In the genomic region with DNA sequence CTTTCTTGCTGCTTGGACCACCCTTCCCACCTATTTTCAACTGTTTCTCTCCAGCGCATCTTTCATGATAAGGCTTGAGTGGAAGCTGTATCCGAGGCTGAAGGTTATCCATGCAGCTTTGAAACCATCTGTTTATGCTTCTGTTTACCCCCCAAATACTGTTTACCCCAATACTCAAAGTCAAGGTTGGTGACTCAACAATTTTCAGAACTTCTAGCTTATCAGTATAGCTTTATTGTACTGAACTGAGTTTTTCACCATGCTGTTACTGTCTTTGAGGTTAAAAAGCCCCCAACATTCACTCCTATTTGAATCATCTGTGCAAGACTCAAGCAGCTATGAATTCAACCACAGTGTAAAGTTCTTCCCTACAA, we compare ENCODE assay signal across 24 cellular contexts. TPM values are rescaled to one million over a fixed set of nuclear protein-coding genes. Genes with fewer than 3 reads are reported as not detected.
DNase-seq lines count a peak whose midpoint lies in the region; ATAC-seq, FAIRE-seq and TF ChIP-seq lines count a peak whose summit lies in the region.
"Had no signal": no experiment of that assay in that cellular context is flagged by ENCODE, and none has a peak within 500 bp of the region (broad histone marks: within the 10 kb centered on the region; RNA-seq: fewer than 3 reads in every experiment).

No MANE protein-coding gene starts in this region.

- ATAC-seq in natural killer cell (no peak), WTC11 (no peak), GM21529 (IDR thresholded peaks at IDR 0.05; ENCODE audit: unreplicated experiment) (no peak), HG02970 (IDR thresholded peaks at IDR 0.05; ENCODE audit: low FRiP score, unreplicated experiment) (no peak)
- no peak for ATAC-seq in natural killer cell treated with Interleukin-12 subunit alpha and Interleukin-12 subunit beta and Interleukin-15 and Interleukin-18, amount 100 ng/mL, for 72 hours
- no peak for ATAC-seq in stimulated activated memory B cell treated with anti-CD40 and anti-IgM and Interleukin-4, amounts not matched to agents 10 μg/mL and 1 μg/mL and 100 μg/mL, for 72 hours
- ATAC-seq: heart right ventricle, lower lobe of right lung had no signal

- H3K4me1 Mint-ChIP-seq in natural killer cell (peaks cover 21 to 27% of the 10 kb centered on the region in 2 donors), WTC11 (peaks cover 4% of the 10 kb centered on the region)
- H3K4me1 Mint-ChIP-seq in natural killer cell treated with Interleukin-12 subunit alpha and Interleukin-12 subunit beta and Interleukin-15 and Interleukin-18, amount 100 ng/mL, for 72 hours (ENCODE audit: low read depth in 2 of 2) = peaks cover 22 to 28% of the 10 kb centered on the region in 2 donors
- H3K4me1 Mint-ChIP-seq in dendritic cell treated with granulocyte-macrophage colony-stimulating factor and Interleukin-4, amounts not matched to agents 40 ng/mL and 50 ng/mL, for 4 days (ENCODE audit: low read depth) = peaks cover 60% of the 10 kb centered on the region
- H3K4me1 Mint-ChIP-seq in stimulated activated memory B cell treated with anti-CD40 and anti-IgM and Interleukin-4, amounts not matched to agents 10 μg/mL and 1 μg/mL and 100 μg/mL, for 72 hours = peaks cover 16% of the 10 kb centered on the region

- CTCF ChIA-PET in WTC11 (lab: Charles Lee) = interaction anchor here (0.5 to 1.7 kb wide), 3 partner anchors 146 to 239 kb away, joined by 3 to 15 read pairs (median 3); no protein-coding TSS in a partner anchor

- FAIRE-seq in frontal cortex (lab: Jason Lieb, UNC) = no peak
- FAIRE-seq: D721Med, G401.6, GM12891, islet of Langerhans had no signal

- no peaks in the 10 kb centered on the region for H3K9me3 Mint-ChIP-seq in natural killer cell
- H3K9me3 Mint-ChIP-seq in natural killer cell treated with Interleukin-12 subunit alpha and Interleukin-12 subunit beta and Interleukin-15 and Interleukin-18, amount 100 ng/mL, for 72 hours = no peaks in the 10 kb centered on the region
- peaks cover 5% of the 10 kb centered on the region for H3K9me3 Mint-ChIP-seq in WTC11
- no peaks in the 10 kb centered on the region for H3K9me3 Mint-ChIP-seq in dendritic cell treated with granulocyte-macrophage colony-stimulating factor and Interleukin-4, amounts not matched to agents 40 ng/mL and 50 ng/mL, for 4 days
- H3K9me3 Mint-ChIP-seq in stimulated activated memory B cell treated with anti-CD40 and anti-IgM and Interleukin-4, amounts not matched to agents 10 μg/mL and 1 μg/mL and 100 μg/mL, for 72 hours = no peaks in the 10 kb centered on the region

- DNase-seq in natural killer cell (no peak), WTC11 (ENCODE audit: low spot score) (no peak), frontal cortex (ENCODE audit: low spot score in 2 of 2) (no peak)
- no peak for DNase-seq in natural killer cell treated with Interleukin-12 subunit alpha and Interleukin-12 subunit beta and Interleukin-15 and Interleukin-18, amount 100 ng/mL, for 72 hours (ENCODE audit: low spot score)
- DNase-seq: activated CD8-positive, alpha-beta memory T cell treated with anti-CD3 and anti-CD28 coated beads, Interleukin-2, amount 50 U/mL, for 48 hours; adrenal gland; caudate nucleus; effector memory CD4-positive, alpha-beta T cell; heart right ventricle; lower lobe of right lung; NCI-H526 treated with DMSO at 0.1 percent for 48 hours; Peyer's patch; spleen; tibial artery had no signal

- no peaks in the 10 kb centered on the region for H3K27me3 Mint-ChIP-seq in natural killer cell (ENCODE audit: low read depth in 2 of 2)
- H3K27me3 Mint-ChIP-seq in natural killer cell treated with Interleukin-12 subunit alpha and Interleukin-12 subunit beta and Interleukin-15 and Interleukin-18, amount 100 ng/mL, for 72 hours = no peaks in the 10 kb centered on the region
- H3K27me3 Mint-ChIP-seq in WTC11 (ENCODE audit: low read depth) = peaks cover 18% of the 10 kb centered on the region
- H3K27me3 Mint-ChIP-seq in dendritic cell treated with granulocyte-macrophage colony-stimulating factor and Interleukin-4, amounts not matched to agents 40 ng/mL and 50 ng/mL, for 4 days = no peaks in the 10 kb centered on the region
- no peaks in the 10 kb centered on the region for H3K27me3 Mint-ChIP-seq in stimulated activated memory B cell treated with anti-CD40 and anti-IgM and Interleukin-4, amounts not matched to agents 10 μg/mL and 1 μg/mL and 100 μg/mL, for 72 hours

- H3K4me3 Mint-ChIP-seq in natural killer cell (peak overlapping the region; percentile 35), WTC11 (peak overlapping the region; percentile 24)
- no peak overlapping the region for H3K4me3 Mint-ChIP-seq in natural killer cell treated with Interleukin-12 subunit alpha and Interleukin-12 subunit beta and Interleukin-15 and Interleukin-18, amount 100 ng/mL, for 72 hours
- H3K4me3 Mint-ChIP-seq in dendritic cell treated with granulocyte-macrophage colony-stimulating factor and Interleukin-4, amounts not matched to agents 40 ng/mL and 50 ng/mL, for 4 days = no peak overlapping the region
- H3K4me3 Mint-ChIP-seq in stimulated activated memory B cell treated with anti-CD40 and anti-IgM and Interleukin-4, amounts not matched to agents 10 μg/mL and 1 μg/mL and 100 μg/mL, for 72 hours = no peak overlapping the region

- H3K27ac Mint-ChIP-seq in natural killer cell (peak overlapping the region; percentile 93 to 95), WTC11 (no peak overlapping the region)
- H3K27ac Mint-ChIP-seq in natural killer cell treated with Interleukin-12 subunit alpha and Interleukin-12 subunit beta and Interleukin-15 and Interleukin-18, amount 100 ng/mL, for 72 hours = peak overlapping the region in 1 of 2 donors; percentile 93
- peak overlapping the region; percentile 50 for H3K27ac Mint-ChIP-seq in dendritic cell treated with granulocyte-macrophage colony-stimulating factor and Interleukin-4, amounts not matched to agents 40 ng/mL and 50 ng/mL, for 4 days
- H3K27ac Mint-ChIP-seq in stimulated activated memory B cell treated with anti-CD40 and anti-IgM and Interleukin-4, amounts not matched to agents 10 μg/mL and 1 μg/mL and 100 μg/mL, for 72 hours = peak overlapping the region; percentile 83

- intact Hi-C loops in natural killer cell (cut with micrococcal nuclease) = loop anchor here (2.0 to 10.0 kb wide), 2 partner anchors 145 to 223 kb away; a partner anchor contains a TSS
- intact Hi-C loops in dendritic cell treated with granulocyte-macrophage colony-stimulating factor and Interleukin-4, amounts not matched to agents 40 ng/mL and 50 ng/mL, for 4 days (cut with micrococcal nuclease) = no loop called here

- POLR2A ChIA-PET in WTC11 (lab: Charles Lee) = no interaction called here

- TF ChIP-seq CTCF in natural killer cell (IDR thresholded peaks at IDR 0.05) (no peak), WTC11 (IDR thresholded peaks at IDR 0.05) (no peak)

- H3K36me3 Mint-ChIP-seq in natural killer cell = no peaks in the 10 kb centered on the region
- H3K36me3 Mint-ChIP-seq in natural killer cell treated with Interleukin-12 subunit alpha and Interleukin-12 subunit beta and Interleukin-15 and Interleukin-18, amount 100 ng/mL, for 72 hours = no peaks in the 10 kb centered on the region
- H3K36me3 Mint-ChIP-seq in WTC11 = no peaks in the 10 kb centered on the region
- peaks cover 15% of the 10 kb centered on the region for H3K36me3 Mint-ChIP-seq in dendritic cell treated with granulocyte-macrophage colony-stimulating factor and Interleukin-4, amounts not matched to agents 40 ng/mL and 50 ng/mL, for 4 days (ENCODE audit: low read depth)
- no peaks in the 10 kb centered on the region for H3K36me3 Mint-ChIP-seq in stimulated activated memory B cell treated with anti-CD40 and anti-IgM and Interleukin-4, amounts not matched to agents 10 μg/mL and 1 μg/mL and 100 μg/mL, for 72 hours

TF ChIP-seq in WTC11, 78 proteins besides CTCF, POLR2A, EP300 and RAD21:
- no peak for TF ChIP-seq MYBL2 (CRISPR knock-in tag; IDR thresholded peaks at IDR 0.05)
TF ChIP-seq in WTC11: peak in this region for 0.

RNA-seq across cellular contexts. Expression of a gene that starts 1.1 kb away (rescaled TPM):
- 100 to 1,000 TPM; 130 to 182 (median 161) TPM for total RNA-seq in natural killer cell
- 100 to 1,000 TPM in 1 of 2 donors, 10 to 100 TPM in 1; 98.3 to 132 TPM for total RNA-seq in natural killer cell treated with Interleukin-12 subunit alpha and Interleukin-12 subunit beta and Interleukin-15 and Interleukin-18, amount 100 ng/mL, for 72 hours
- total RNA-seq in WTC11 (2021) = 72.5 to 79.2 TPM (median 79.0 TPM) in 3 replicates
- total RNA-seq in frontal cortex = 30.2 TPM

RNA-seq across cellular contexts. Expression of a gene that starts 4.8 kb away (rescaled TPM):
- total RNA-seq in natural killer cell (not detected), WTC11 (2021) (not detected in 3 replicates), frontal cortex (not detected)
- not detected for total RNA-seq in natural killer cell treated with Interleukin-12 subunit alpha and Interleukin-12 subunit beta and Interleukin-15 and Interleukin-18, amount 100 ng/mL, for 72 hours
- total RNA-seq: adrenal gland, heart right ventricle, lower lobe of right lung, myocyte, Peyer's patch, pulmonary artery endothelial cell, spleen had no signal

RNA-seq across cellular contexts. Expression of a gene that starts 30.1 kb away (rescaled TPM):
- total RNA-seq in natural killer cell (not detected), WTC11 (2021) (0.50 to 1.2 TPM (median 1.1 TPM) in 3 replicates), frontal cortex (0.41 TPM)
- under 1 TPM in 1 of 2 donors, not detected in 1; 0.47 TPM for total RNA-seq in natural killer cell treated with Interleukin-12 subunit alpha and Interleukin-12 subunit beta and Interleukin-15 and Interleukin-18, amount 100 ng/mL, for 72 hours
- total RNA-seq: myocyte, Peyer's patch had no signal

RNA-seq across cellular contexts. Expression of a gene that starts 35.8 kb away (rescaled TPM):
- total RNA-seq in natural killer cell = 10 to 100 TPM; 60.2 to 64.3 (median 62.3) TPM
- 100 to 1,000 TPM in 1 of 2 donors, 10 to 100 TPM in 1; 97.4 to 127 TPM for total RNA-seq in natural killer cell treated with Interleukin-12 subunit alpha and Interleukin-12 subunit beta and Interleukin-15 and Interleukin-18, amount 100 ng/mL, for 72 hours
- total RNA-seq in WTC11 (2021) = 194 to 238 TPM (median 205 TPM) in 3 replicates
- total RNA-seq in frontal cortex = 24.9 TPM

RNA-seq across cellular contexts. Expression of a gene that starts 43.3 kb away (rescaled TPM):
- total RNA-seq in natural killer cell (1 to 10 TPM in 1 of 3 donors, not detected in 2; 5.0 TPM), WTC11 (2021) (3.6 to 5.8 TPM (median 3.6 TPM) in 3 replicates), frontal cortex (3.7 TPM)
- 1 to 10 TPM in 1 of 2 donors, not detected in 1; 8.0 TPM for total RNA-seq in natural killer cell treated with Interleukin-12 subunit alpha and Interleukin-12 subunit beta and Interleukin-15 and Interleukin-18, amount 100 ng/mL, for 72 hours
- total RNA-seq: myocyte had no signal

Comparison
In these comparisons a context has a peak if more than half of its experiments do, and no peak if none do; other contexts are left out.
1. H3K4me3 Mint-ChIP-seq: peak in natural killer cell (single experiment) and WTC11 (single experiment); none in natural killer cell treated with Interleukin-12 subunit alpha and Interleukin-12 subunit beta and Interleukin-15 and Interleukin-18, amount 100 ng/mL, for 72 hours (single experiment), dendritic cell treated with granulocyte-macrophage colony-stimulating factor and Interleukin-4, amounts not matched to agents 40 ng/mL and 50 ng/mL, for 4 days (single experiment) and stimulated activated memory B cell treated with anti-CD40 and anti-IgM and Interleukin-4, amounts not matched to agents 10 μg/mL and 1 μg/mL and 100 μg/mL, for 72 hours (single experiment).